Comparison of ENCODE assay signal across 1 cellular context in the genomic region with DNA sequence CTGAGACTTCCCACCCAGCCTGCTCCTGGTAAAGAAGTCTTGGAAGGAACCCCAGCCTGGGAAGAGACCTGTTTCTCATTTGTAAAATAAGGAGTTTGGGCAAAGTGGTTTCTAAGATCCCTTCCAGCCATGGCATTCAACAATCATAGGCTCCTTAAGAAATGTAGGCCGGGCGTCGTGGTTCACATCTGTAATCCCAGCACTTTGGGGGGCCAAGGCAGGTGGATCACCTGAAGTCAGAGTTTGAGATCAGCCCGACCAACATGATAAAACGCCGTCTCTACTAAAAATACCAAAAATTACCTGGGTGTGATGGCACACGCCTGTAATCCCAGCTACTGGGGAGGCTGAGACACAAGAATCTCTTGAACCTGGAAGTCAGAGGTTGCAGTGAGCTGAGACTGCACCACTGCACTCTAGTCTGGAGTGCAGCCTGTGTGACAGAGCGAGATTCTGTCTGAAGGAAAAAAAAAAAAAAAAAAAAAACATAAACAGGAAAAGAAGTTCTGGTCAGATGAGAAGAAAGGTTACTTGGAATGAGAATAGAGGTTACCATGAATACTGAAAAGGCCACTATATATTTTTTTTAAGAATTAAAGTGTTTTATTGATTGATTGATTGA.
TF ChIP-seq lines count a peak whose summit lies in the region.

No MANE protein-coding gene starts in this region.

TF ChIP-seq in HepG2, 621 proteins besides CTCF, POLR2A, EP300 and RAD21:
- TF ChIP-seq ZNF510 (CRISPR knock-in tag; IDR thresholded peaks at IDR 0.05; ENCODE audit: low read depth) (no peak), HNRNPL (IDR thresholded peaks at IDR 0.05; ENCODE audit: low read depth, low read length) (no peak)
